1 cellular context compared by ENCODE assay signal in genomic region chr6:1024587-1024986, GRCh38.
A peak's percentile ranks its signal among the peaks of the same experiment; 100 is the strongest.
TF ChIP-seq lines count a peak whose summit lies in the region.

No MANE protein-coding gene starts in this region.

TF ChIP-seq in HEK293, 187 proteins besides CTCF, POLR2A, EP300 and RAD21 (continued from another document):
- TF ChIP-seq HIC1 (tag by site-specific recombination; IDR thresholded peaks at IDR 0.05) = no peak
- no peak for TF ChIP-seq ZNF211 (tag by site-specific recombination; IDR thresholded peaks at IDR 0.05; ENCODE audit: low read depth)
- peak; percentile 49; the same call in 1 of the 2 replicates for TF ChIP-seq INSM2 (tag by site-specific recombination; IDR thresholded peaks at IDR 0.05)
- TF ChIP-seq KLF17 (tag by site-specific recombination; IDR thresholded peaks at IDR 0.05) = no peak
- TF ChIP-seq ZNF791 (tag by site-specific recombination; IDR thresholded peaks at IDR 0.05) = no peak
- no peak for TF ChIP-seq ZNF114 (tag by site-specific recombination; IDR thresholded peaks at IDR 0.05)
- no peak for TF ChIP-seq ZNF138 (tag by site-specific recombination; IDR thresholded peaks at IDR 0.05; ENCODE audit: borderline replicate concordance)
- no peak for TF ChIP-seq ZNF623 (tag by site-specific recombination; IDR thresholded peaks at IDR 0.05)
- TF ChIP-seq ZNF660 (tag by site-specific recombination; IDR thresholded peaks at IDR 0.05) = no peak
- peak; percentile 64 for TF ChIP-seq ZEB2 (tag by site-specific recombination; IDR thresholded peaks at IDR 0.05)
- TF ChIP-seq ZNF776 (tag by site-specific recombination; IDR thresholded peaks at IDR 0.05; ENCODE audit: borderline replicate concordance) = no peak
- TF ChIP-seq ZNF112 (tag by site-specific recombination; IDR thresholded peaks at IDR 0.05) = no peak
- no peak for TF ChIP-seq ZNF354C (tag by site-specific recombination; IDR thresholded peaks at IDR 0.05; ENCODE audit: borderline replicate concordance, low read depth)
- peak; percentile 49; the same call in 1 of the 2 replicates for TF ChIP-seq ZFP69B (tag by site-specific recombination; IDR thresholded peaks at IDR 0.05)
- no peak for TF ChIP-seq ZNF664 (tag by site-specific recombination; IDR thresholded peaks at IDR 0.05)
- TF ChIP-seq SP2 (tag by site-specific recombination; IDR thresholded peaks at IDR 0.05) = no peak
TF ChIP-seq in HEK293: peak in this region for 45.
